In genomic region chr1:207282049-207282448, GRCh38 we compare ENCODE assay signal across 12 cellular contexts. TPM values are rescaled to one million over a fixed set of nuclear protein-coding genes. Genes with fewer than 3 reads are reported as not detected.
A peak's percentile ranks its signal among the peaks of the same experiment; 100 is the strongest.
DNase-seq lines count a peak whose midpoint lies in the region; ATAC-seq and TF ChIP-seq lines count a peak whose summit lies in the region.
"Had no signal": no experiment of that assay in that cellular context is flagged by ENCODE, and none has a peak within 500 bp of the region (broad histone marks: within the 10 kb centered on the region; RNA-seq: fewer than 3 reads in every experiment).

No MANE protein-coding gene starts in this region.

- ATAC-seq in activated CD4-positive, alpha-beta T cell treated with anti-CD3 and anti-CD28 coated beads for 36 hours, result no peak

- no peaks in the 10 kb centered on the region for H3K27me3 Mint-ChIP-seq in activated CD4-positive, alpha-beta T cell treated with anti-CD3 and anti-CD28 coated beads for 36 hours
- H3K27me3 Mint-ChIP-seq in activated T-helper 1 cell treated with anti-CD3 and anti-CD28 coated beads, Interleukin-12 subunit alpha, Interleukin-12 subunit beta, Interleukin-2, Interleukin-4 antibody, amounts not matched to agents 30 ng/mL and 10 ng/mL and 1 ng/mL, durations not matched to agents 14 hours and 24 hours and 36 hours (ENCODE audit: insufficient read depth), result no peaks in the 10 kb centered on the region

- DNase-seq in activated CD4-positive, alpha-beta T cell treated with anti-CD3 and anti-CD28 coated beads for 36 hours, result no peak
- no peak for DNase-seq in activated CD4-positive, alpha-beta T cell treated with anti-CD3 and anti-CD28 coated beads for 48 hours
- DNase-seq in activated T-helper 1 cell treated with anti-CD3 and anti-CD28 coated beads, Interleukin-12 subunit alpha, Interleukin-12 subunit beta, Interleukin-2, Interleukin-4 antibody, amounts not matched to agents 30 ng/mL and 10 ng/mL and 1 ng/mL, durations not matched to agents 14 hours and 24 hours and 36 hours (ENCODE audit: low spot score), result no peak
- DNase-seq in foreskin melanocyte, result peak; percentile 24
- no peak for DNase-seq in stomach
- DNase-seq in NCI-H748 (lab: John Stamatoyannopoulos, UW; ENCODE audit: unreplicated experiment), result no peak
- no peak for DNase-seq in NCI-H1105 treated with DMSO at 0.1 percent for 48 hours (lab: John Stamatoyannopoulos, UW)
- no peak for DNase-seq in activated CD8-positive, alpha-beta memory T cell treated with anti-CD3 and anti-CD28 coated beads for 24 hours
- DNase-seq: NCI-H526 treated with DMSO at 0.1 percent for 48 hours, T1000 had no signal

- TF ChIP-seq CTCF in stomach (IDR thresholded peaks at IDR 0.05), result no peak

- peaks cover 40% of the 10 kb centered on the region for H3K4me1 Mint-ChIP-seq in activated CD4-positive, alpha-beta T cell treated with anti-CD3 and anti-CD28 coated beads for 36 hours
- peaks cover 69% of the 10 kb centered on the region for H3K4me1 Mint-ChIP-seq in activated T-helper 1 cell treated with anti-CD3 and anti-CD28 coated beads, Interleukin-12 subunit alpha, Interleukin-12 subunit beta, Interleukin-2, Interleukin-4 antibody, amounts not matched to agents 30 ng/mL and 10 ng/mL and 1 ng/mL, durations not matched to agents 14 hours and 24 hours and 36 hours (ENCODE audit: low read depth)

- TF ChIP-seq EP300 in stomach (IDR thresholded peaks at IDR 0.05), result no peak

- H3K36me3 Mint-ChIP-seq in activated CD4-positive, alpha-beta T cell treated with anti-CD3 and anti-CD28 coated beads for 36 hours (ENCODE audit: low read depth), result no peaks in the 10 kb centered on the region
- H3K36me3 Mint-ChIP-seq in activated T-helper 1 cell treated with anti-CD3 and anti-CD28 coated beads, Interleukin-12 subunit alpha, Interleukin-12 subunit beta, Interleukin-2, Interleukin-4 antibody, amounts not matched to agents 30 ng/mL and 10 ng/mL and 1 ng/mL, durations not matched to agents 14 hours and 24 hours and 36 hours (ENCODE audit: low read depth), result peaks cover 9% of the 10 kb centered on the region

- H3K27me3 ChIP-seq in stomach, result no peaks in the 10 kb centered on the region

- no peaks in the 10 kb centered on the region for H3K9me3 ChIP-seq in stomach

- H3K27ac Mint-ChIP-seq in activated CD4-positive, alpha-beta T cell treated with anti-CD3 and anti-CD28 coated beads for 36 hours, result peak overlapping the region; percentile 11
- peak overlapping the region; percentile 57 for H3K27ac Mint-ChIP-seq in activated T-helper 1 cell treated with anti-CD3 and anti-CD28 coated beads, Interleukin-12 subunit alpha, Interleukin-12 subunit beta, Interleukin-2, Interleukin-4 antibody, amounts not matched to agents 30 ng/mL and 10 ng/mL and 1 ng/mL, durations not matched to agents 14 hours and 24 hours and 36 hours
- H3K27ac Mint-ChIP-seq: activated T-helper 2 cell treated with anti-CD3 and anti-CD28 coated beads, Interferon-gamma antibody, Interleukin-2, Interleukin-4, amounts not matched to agents 10 μg/mL and 5 μg/mL and 100 μg/mL, durations not matched to agents 14 hours and 24 hours and 36 hours had no signal

- H3K4me1 ChIP-seq in stomach, result peaks cover 0 to 24% (median 5%) of the 10 kb centered on the region in 4 donors

- CTCF ChIA-PET in activated CD4-positive, alpha-beta T cell treated with anti-CD3 and anti-CD28 coated beads for 36 hours (lab: Charles Lee), result no interaction called here

- POLR2A ChIA-PET in activated CD4-positive, alpha-beta T cell treated with anti-CD3 and anti-CD28 coated beads for 36 hours (lab: Charles Lee), result no interaction called here

- TF ChIP-seq POLR2A in stomach (IDR thresholded peaks at IDR 0.05), result no peak

- no peaks in the 10 kb centered on the region for H3K36me3 ChIP-seq in stomach

- WGBS in stomach, 5 donors, result 43 to 60% (median 50%) methylated on average over 2 of the region's 2 CpGs

- no peak overlapping the region for H3K4me3 ChIP-seq in stomach

- intact Hi-C loops in activated CD4-positive, alpha-beta T cell treated with anti-CD3 and anti-CD28 coated beads for 36 hours (cut with DNase I, micrococcal nuclease), result no loop called here
- intact Hi-C loops in activated T-helper 1 cell treated with anti-CD3 and anti-CD28 coated beads, Interleukin-12 subunit alpha, Interleukin-12 subunit beta, Interleukin-2, Interleukin-4 antibody, amounts not matched to agents 30 ng/mL and 10 ng/mL and 1 ng/mL, durations not matched to agents 14 hours and 24 hours and 36 hours (cut with micrococcal nuclease), result loop anchor here (2.0 to 5.0 kb wide), 2 partner anchors 39 to 80 kb away; partner anchors contain the start of gene CD55
- intact Hi-C loops in stomach (cut with DNase I; ENCODE audit: low total_unique reads), result no loop called here

- H3K27ac ChIP-seq in stomach, result peak overlapping the region in 3 of 5 donors; percentile 14 to 74 (median 20)

- H3K9me3 Mint-ChIP-seq in activated CD4-positive, alpha-beta T cell treated with anti-CD3 and anti-CD28 coated beads for 36 hours (ENCODE audit: low read depth), result no peaks in the 10 kb centered on the region
- H3K9me3 Mint-ChIP-seq in activated T-helper 1 cell treated with anti-CD3 and anti-CD28 coated beads, Interleukin-12 subunit alpha, Interleukin-12 subunit beta, Interleukin-2, Interleukin-4 antibody, amounts not matched to agents 30 ng/mL and 10 ng/mL and 1 ng/mL, durations not matched to agents 14 hours and 24 hours and 36 hours, result peaks cover 10% of the 10 kb centered on the region
- H3K9me3 Mint-ChIP-seq: activated T-helper 2 cell treated with anti-CD3 and anti-CD28 coated beads, Interferon-gamma antibody, Interleukin-2, Interleukin-4, amounts not matched to agents 10 μg/mL and 5 μg/mL and 100 μg/mL, durations not matched to agents 14 hours and 24 hours and 36 hours; memory B cell had no signal

- H3K4me3 Mint-ChIP-seq in activated CD4-positive, alpha-beta T cell treated with anti-CD3 and anti-CD28 coated beads for 36 hours, result no peak overlapping the region
- peak overlapping the region; percentile 55 for H3K4me3 Mint-ChIP-seq in activated T-helper 1 cell treated with anti-CD3 and anti-CD28 coated beads, Interleukin-12 subunit alpha, Interleukin-12 subunit beta, Interleukin-2, Interleukin-4 antibody, amounts not matched to agents 30 ng/mL and 10 ng/mL and 1 ng/mL, durations not matched to agents 14 hours and 24 hours and 36 hours
- H3K4me3 Mint-ChIP-seq: memory B cell had no signal

RNA-seq across cellular contexts. Expression of gene CD55, which starts 39.4 kb away (rescaled TPM):
- total RNA-seq in activated CD4-positive, alpha-beta T cell treated with anti-CD3 and anti-CD28 coated beads for 36 hours, result 10 to 100 TPM; 56.8 to 92.7 TPM
- total RNA-seq in activated T-helper 1 cell treated with anti-CD3 and anti-CD28 coated beads, Interleukin-12 subunit alpha, Interleukin-12 subunit beta, Interleukin-2, Interleukin-4 antibody, amounts not matched to agents 30 ng/mL and 10 ng/mL and 1 ng/mL, durations not matched to agents 14 hours and 24 hours and 36 hours, result 177 and 178 TPM in 2 replicates
- total RNA-seq in stomach, result 100 to 1,000 TPM in 1 of 5 donors, 10 to 100 TPM in 3, 1 to 10 TPM in 1; 8.1 to 168 (median 53.6) TPM
- 10 to 100 TPM; 10.5 to 18.6 (median 17.7) TPM for polyA plus RNA-seq in stomach
